In genomic region chrX:48957477-48957826, GRCh38 we compare ENCODE assay signal across 8 cellular contexts. TPM values are rescaled to one million over a fixed set of nuclear protein-coding genes. Genes with fewer than 3 reads are reported as not detected.
A peak's percentile ranks its signal among the peaks of the same experiment; 100 is the strongest.
DNase-seq lines count a peak whose midpoint lies in the region; ATAC-seq, FAIRE-seq and TF ChIP-seq lines count a peak whose summit lies in the region.

Gene OTUD5 (minus strand): TSS chrX:48957607. CDS start chrX:48957570, 37 bp downstream.

- H3K36me3 ChIP-seq in WERI-Rb-1 (peaks cover 19% of the 10 kb centered on the region), HepG2 (replicated peaks in 1 of 2; ENCODE audit: control insufficient read depth in 1 of 2, insufficient read depth in 2 of 2, low read length in 2 of 2) (peaks cover 0 to 8% of the 10 kb centered on the region in 2 experiments; a peak in 2 of 5 replicates)

- peaks cover 6% of the 10 kb centered on the region for H3K27me3 ChIP-seq in WERI-Rb-1 (ENCODE audit: insufficient read depth, low read depth, severe bottlenecking)
- H3K27me3 ChIP-seq in HepG2 (ENCODE audit: control insufficient read depth in 1 of 2, insufficient read depth in 2 of 2, low read length in 2 of 2) = no peaks in the 10 kb centered on the region

- no TSS peak for BruUV-seq in HepG2 (replicated peaks; lab: Mats Ljungman, UMichigan)

- DNase-seq in ELR (ENCODE audit: low read depth) (peak; percentile 74), M059J (ENCODE audit: low read depth) (no peak), WERI-Rb-1 (peak; percentile 70), cerebellum (ENCODE audit: low spot score) (peak; percentile 65), HepG2 (ENCODE audit: low spot score) (peak; percentile 39), GF-D8 (lab: John Stamatoyannopoulos, UW) (no peak)
- DNase-seq in stimulated activated CD4-positive, alpha-beta T cell treated with anti-CD3 and anti-CD28 coated beads, Interleukin-4, amount 100 ng/mL, for 4 hours = peak; percentile 62 to 70

- in situ Hi-C loops in HepG2 (cut with HindIII; ENCODE audit: extremely low pct_ligation_motif_present, low pct_unique_long_range_greater_than_20kb) = no loop called here

- H3K4me2 ChIP-seq in HepG2 (ENCODE audit: low read depth, low read length) = peak within 1 kb of the TSS; percentile 83

- no peak for TF ChIP-seq POLR2A in HepG2 (IDR thresholded peaks at IDR 0.05; ENCODE audit: insufficient read depth in 1 of 2, low read depth in 2 of 2, low read length in 2 of 2)

- peaks cover 44% of the 10 kb centered on the region for H3K79me2 ChIP-seq in HepG2 (ENCODE audit: insufficient read depth, low read length)

- ATAC-seq in GM21825 (IDR thresholded peaks at IDR 0.05; ENCODE audit: unreplicated experiment) (peak; percentile 32), HepG2 (peak; percentile 32)

- H3K9me3 ChIP-seq in WERI-Rb-1 (ENCODE audit: severe bottlenecking) = peaks cover 5% of the 10 kb centered on the region
- H3K9me3 ChIP-seq in HepG2 (ENCODE audit: low read length) = no peaks in the 10 kb centered on the region

- TF ChIP-seq RAD21 in HepG2 (CRISPR knock-in tag; IDR thresholded peaks at IDR 0.05) = no peak

- H2AFZ ChIP-seq in HepG2 (ENCODE audit: low read length) = no peak within 1 kb of the TSS

- TF ChIP-seq CTCF in WERI-Rb-1 (IDR thresholded peaks at IDR 0.05; ENCODE audit: low read depth, low read length) (no peak), HepG2 (CRISPR knock-in tag; IDR thresholded peaks at IDR 0.05) (no peak)

- no peak for FAIRE-seq in HepG2 (lab: Jason Lieb, UNC)

- peak within 1 kb of the TSS; percentile 82 for H3K9ac ChIP-seq in HepG2 (ENCODE audit: insufficient read depth, low read depth, low read length)

- CTCF ChIA-PET in HepG2 (lab: Yijun Ruan, JAX; ENCODE audit: low intra/inter-chr PET ratio, low total read pairs) = no interaction called here

- H3K4me1 ChIP-seq in HepG2 (ENCODE audit: insufficient read depth, low read length) = peaks cover 69% of the 10 kb centered on the region

- H3K27ac ChIP-seq in WERI-Rb-1 = peak within 1 kb of the TSS; percentile 93
- H3K27ac ChIP-seq in HepG2 (ENCODE audit: extremely low read length, insufficient read depth, low read length) = peak within 1 kb of the TSS; percentile 98

- intact Hi-C loops in HepG2 (cut with micrococcal nuclease; ENCODE audit: unreplicated experiment) = loop anchor here (5.0 kb wide), 1 partner anchor 85 kb away; the partner anchor contains the start of gene TFE3

- POLR2A ChIA-PET in HepG2 (lab: Yijun Ruan, JAX) = interaction anchor here (0.7 to 2.4 kb wide), 9 partner anchors 11 to 220 kb away, joined by 3 to 11 read pairs (median 6); partner anchors contain the start of genes GRIPAP1, HDAC6 and TFE3

- no peaks in the 10 kb centered on the region for H4K20me1 ChIP-seq in HepG2 (ENCODE audit: insufficient read depth, low read length)

- TF ChIP-seq EP300 in HepG2 (IDR thresholded peaks at IDR 0.05; ENCODE audit: low read depth in 2 of 2, low read length in 2 of 2) = no peak
- no peak for TF ChIP-seq EP300 in HepG2 (CRISPR knock-in tag; IDR thresholded peaks at IDR 0.05; ENCODE audit: borderline replicate concordance)

- H3K4me3 ChIP-seq in WERI-Rb-1 (ENCODE audit: low read depth, low read length) = peak within 1 kb of the TSS; percentile 53
- peak within 1 kb of the TSS; percentile 62 to 81 (median 76) for H3K4me3 ChIP-seq in HepG2 (replicated peaks in 1 of 3; ENCODE audit: insufficient read depth in 1 of 3, low read depth in 2 of 3, low read length in 3 of 3)

- WGBS in HepG2 (ENCODE audit: low lambda C conversion rate) = no CpG with 5 or more reads among the region's 53 CpGs

TF ChIP-seq in HepG2, 621 proteins besides CTCF, POLR2A, EP300 and RAD21 (continues in another document):
- TF ChIP-seq SPEN (CRISPR knock-in tag; IDR thresholded peaks at IDR 0.05; ENCODE audit: low read depth) (peak; percentile 14; the same call in 1 of the 2 replicates), ETV5 (CRISPR knock-in tag; IDR thresholded peaks at IDR 0.05; ENCODE audit: borderline replicate concordance) (no peak), ZNF687 (CRISPR knock-in tag; IDR thresholded peaks at IDR 0.05) (peak; percentile 72), AGO2 (optimal IDR thresholded peaks at IDR 0.05; ENCODE audit: low read depth, low read length) (peak; percentile 48), TFE3 (CRISPR knock-in tag; IDR thresholded peaks at IDR 0.05) (no peak), ZBTB2 (CRISPR knock-in tag; IDR thresholded peaks at IDR 0.05; ENCODE audit: low read depth) (0 out of 2 replicates have a peak, but pooled peaks have one; percentile 19)

RNA-seq across cellular contexts. Expression of gene OTUD5, which starts in this region (rescaled TPM):
- 27.3 and 54.4 TPM in 2 replicates for total RNA-seq in M059J (2014; rRNA removed; shearing (Covaris generic))
- total RNA-seq in cerebellum (21.5 TPM), HepG2 (2016; rRNA removed; fragmentation: Illumina TruSeq; extraction: Trizol) (16.9 and 18.4 TPM in 2 replicates)
- total RNA-seq in HepG2 (2016; cell fraction: cytosol; rRNA removed; fragmentation: Illumina TruSeq; extraction: Trizol; ENCODE audit: low read depth) = 7.3 and 7.9 TPM in 2 replicates
- total RNA-seq in HepG2 (2016; cell fraction: insoluble cytoplasmic fraction; rRNA removed; fragmentation: Illumina TruSeq; extraction: Trizol) = 15.3 and 18.1 TPM in 2 replicates
- total RNA-seq in HepG2 (2016; cell fraction: membrane; rRNA removed; fragmentation: Illumina TruSeq; extraction: Trizol) = 13.3 and 13.6 TPM in 2 replicates
- total RNA-seq in HepG2 (2016; cell fraction: nucleus; rRNA removed; fragmentation: Illumina TruSeq; extraction: Trizol) = 11.1 and 13.9 TPM in 2 replicates
- 42.2 and 44.8 TPM in 2 replicates for polyA plus RNA-seq in HepG2 (2011; rRNA removed)
- polyA plus RNA-seq in HepG2 (2011; cell fraction: cytosol; rRNA removed) = 29.5 and 29.7 TPM in 2 replicates
- 74.0 and 78.6 TPM in 2 replicates for polyA plus RNA-seq in HepG2 (2011; cell fraction: nucleus; rRNA removed)
- polyA plus RNA-seq in HepG2 (2012) = 30.8 and 34.7 TPM in 2 replicates
- 14.5 and 15.7 TPM in 2 replicates for polyA plus RNA-seq in HepG2 (2016; cell fraction: cytosol; fragmentation: Illumina TruSeq; extraction: Trizol; ENCODE audit: low read depth)
- polyA plus RNA-seq in HepG2 (2016; cell fraction: insoluble cytoplasmic fraction; fragmentation: Illumina TruSeq; extraction: Trizol; ENCODE audit: low read depth) = 20.0 and 25.8 TPM in 2 replicates
- 18.9 and 22.2 TPM in 2 replicates for polyA plus RNA-seq in HepG2 (2016; cell fraction: membrane; fragmentation: Illumina TruSeq; extraction: Trizol; ENCODE audit: low read depth)
- polyA plus RNA-seq in HepG2 (2016; cell fraction: nucleus; fragmentation: Illumina TruSeq; extraction: Trizol; ENCODE audit: insufficient read depth, low read depth) = 32.8 and 33.6 TPM in 2 replicates
- polyA minus RNA-seq in HepG2 (2011; rRNA and poly(A)+ RNA removed; ENCODE audit: low replicate concordance) = 40.8 and 110 TPM in 2 replicates
- polyA minus RNA-seq in HepG2 (2011; cell fraction: cytosol; rRNA and poly(A)+ RNA removed) = 20.0 and 21.9 TPM in 2 replicates
- 14.8 and 17.9 TPM in 2 replicates for polyA minus RNA-seq in HepG2 (2011; cell fraction: nucleus; rRNA and poly(A)+ RNA removed)

Comparison
In these comparisons a context has a peak if more than half of its experiments do, and no peak if none do; other contexts are left out.
1. DNase-seq: peak in ELR (single experiment), WERI-Rb-1 (single experiment), cerebellum (single experiment), HepG2 (single experiment) and stimulated activated CD4-positive, alpha-beta T cell treated with anti-CD3 and anti-CD28 coated beads, Interleukin-4, amount 100 ng/mL, for 4 hours (2 of 2); none in M059J (single experiment) and GF-D8 (single experiment).